8 cellular contexts compared by ENCODE assay signal in genomic region chr2:171159326-171160118, GRCh38. TPM values are rescaled to one million over a fixed set of nuclear protein-coding genes. Genes with fewer than 3 reads are reported as not detected.
A peak's percentile ranks its signal among the peaks of the same experiment; 100 is the strongest.
DNase-seq lines count a peak whose midpoint lies in the region; ATAC-seq and TF ChIP-seq lines count a peak whose summit lies in the region.

No MANE protein-coding gene starts in this region.

- peaks cover 23% of the 10 kb centered on the region for H3F3A ChIP-seq in neural progenitor cell (ENCODE audit: low read depth)

- H3K27me3 Mint-ChIP-seq in neural progenitor cell (ENCODE audit: insufficient read depth, low read depth) = peaks cover 2% of the 10 kb centered on the region

- peak overlapping the region; percentile 76 for H3K9ac ChIP-seq in neural progenitor cell

- H3K27me3 ChIP-seq in neural progenitor cell = no peaks in the 10 kb centered on the region
- H3K27me3 ChIP-seq in stomach = no peaks in the 10 kb centered on the region

- intact Hi-C loops in stomach (cut with DNase I; ENCODE audit: low total_unique reads) = loop anchor here (5.0 kb wide), 1 partner anchor 182 kb away; no protein-coding TSS in a partner anchor

- no peaks in the 10 kb centered on the region for H3K36me3 Mint-ChIP-seq in neural progenitor cell

- TF ChIP-seq EP300 in stomach (IDR thresholded peaks at IDR 0.05) = no peak

- peak; percentile 57 for TF ChIP-seq POLR2A in GM18505 (IDR thresholded peaks at IDR 0.05; ENCODE audit: borderline replicate concordance, extremely low read depth, insufficient read depth, insufficient read length)
- no peak for TF ChIP-seq POLR2A in stomach (IDR thresholded peaks at IDR 0.05)

- peak overlapping the region; percentile 100 for H3K4me3 Mint-ChIP-seq in neural progenitor cell

- H3K27ac Mint-ChIP-seq in neural progenitor cell = peak overlapping the region; percentile 99

- peaks cover 41% of the 10 kb centered on the region for H4K20me1 ChIP-seq in neural progenitor cell (ENCODE audit: low read depth)

- DNase-seq in AG08395 (ENCODE audit: low spot score) (peak; percentile 36), HK-2 (ENCODE audit: unreplicated experiment) (peak; percentile 57), RKO (ENCODE audit: low spot score) (peak; percentile 75), activated gamma-delta T cell treated with Interleukin-2 at 50 U/mL for 16 hours (peak; percentile 28), foreskin fibroblast (peak; percentile 68 to 86), neural progenitor cell (ENCODE audit: low spot score) (peak; percentile 59), stomach (peak; percentile 33)

- peak overlapping the region; percentile 80 to 83 for H3K4me3 ChIP-seq in foreskin fibroblast (ENCODE audit: low read depth in 1 of 2, low read length in 2 of 2)
- H3K4me3 ChIP-seq in neural progenitor cell = peak overlapping the region; percentile 76
- H3K4me3 ChIP-seq in stomach = peak overlapping the region; percentile 90 to 94 (median 92)

- H3K4me2 ChIP-seq in neural progenitor cell = peak overlapping the region; percentile 91

- ATAC-seq in GM18505 (IDR thresholded peaks at IDR 0.05; ENCODE audit: unreplicated experiment) = no peak

- H3K4me1 Mint-ChIP-seq in neural progenitor cell = peaks cover 37% of the 10 kb centered on the region

- peaks cover 2% of the 10 kb centered on the region for H3K9me3 Mint-ChIP-seq in neural progenitor cell

- no peaks in the 10 kb centered on the region for H3K9me3 ChIP-seq in neural progenitor cell (ENCODE audit: low read depth)
- H3K9me3 ChIP-seq in stomach = no peaks in the 10 kb centered on the region

- H3K79me2 ChIP-seq in neural progenitor cell (ENCODE audit: low read depth) = peaks cover 81% of the 10 kb centered on the region

- H2AFZ ChIP-seq in neural progenitor cell (replicated peaks) = peak overlapping the region; percentile 45

- peak; percentile 61 for TF ChIP-seq CTCF in foreskin fibroblast (IDR thresholded peaks at IDR 0.05; ENCODE audit: low read depth, low read length)
- TF ChIP-seq CTCF in neural progenitor cell (IDR thresholded peaks at IDR 0.05) = peak; percentile 38
- TF ChIP-seq CTCF in stomach (IDR thresholded peaks at IDR 0.05) = peak in 4 of 7 experiments; percentile 16 to 44 (median 30)

- peak overlapping the region; percentile 97 for H3K27ac ChIP-seq in neural progenitor cell
- H3K27ac ChIP-seq in stomach = peak overlapping the region; percentile 98 to 99 (median 98)

- WGBS in stomach, 5 donors = 0 to 1% (median 0%) methylated on average over 26 to 38 of the region's 38 CpGs

- H3K36me3 ChIP-seq in neural progenitor cell (no peaks in the 10 kb centered on the region), stomach (no peaks in the 10 kb centered on the region)

- H3K4me1 ChIP-seq in neural progenitor cell (peaks cover 30% of the 10 kb centered on the region), stomach (peaks cover 7 to 68% (median 31%) of the 10 kb centered on the region in 4 donors)

RNA-seq across cellular contexts. Expression of gene TLK1, which starts 1.2 kb away (rescaled TPM):
- total RNA-seq in neural progenitor cell (ENCODE audit: low replicate concordance) (26.4 and 31.1 TPM in 2 replicates), stomach (100 to 1,000 TPM in 1 of 5 donors, 10 to 100 TPM in 4; 11.1 to 135 (median 31.3) TPM)
- polyA plus RNA-seq in stomach = 10 to 100 TPM; 10.1 to 13.7 (median 10.8) TPM
